In genomic region chr5:168109441-168109840, GRCh38 we compare ENCODE assay signal across 23 cellular contexts.
"Had no signal": no experiment of that assay in that cellular context is flagged by ENCODE, and none has a peak within 500 bp of the region (broad histone marks: within the 10 kb centered on the region; RNA-seq: fewer than 3 reads in every experiment).

No MANE protein-coding gene starts in this region.

- H3K27me3 ChIP-seq: ascending aorta, Peyer's patch had no signal

- H3K4me3 Mint-ChIP-seq: activated CD8-positive, alpha-beta T cell treated with anti-CD3 and anti-CD28 coated beads, Interleukin-2, amount 10 ng/mL, durations not matched to agents 7 days and 5 days; activated naive CD8-positive, alpha-beta T cell treated with anti-CD3 and anti-CD28 coated beads, Interleukin-2, amount 50 U/mL, for 24 hours; brain; T-helper 1 cell treated with Interleukin-12 subunit alpha and Interleukin-12 subunit beta and Interleukin-4 antibody, amounts not matched to agents 30 μg/mL and 1 μg/mL, for 36 hours; WTC11 had no signal

- H3K36me3 ChIP-seq: ascending aorta, Peyer's patch had no signal

- H3K27ac ChIP-seq: ascending aorta, Peyer's patch had no signal

- H3K4me1 ChIP-seq: ascending aorta had no signal

- H3K9me3 Mint-ChIP-seq: activated naive CD4-positive, alpha-beta T cell treated with anti-CD3 and anti-CD28 coated beads, Interleukin-2, amount 50 U/mL, for 72 hours; activated naive CD8-positive, alpha-beta T cell treated with anti-CD3 and anti-CD28 coated beads, Interleukin-2, amount 50 U/mL, for 24 hours; T-helper 1 cell treated with Interleukin-12 subunit alpha and Interleukin-12 subunit beta and Interleukin-4 antibody, amounts not matched to agents 30 μg/mL and 1 μg/mL, for 36 hours; WTC11 had no signal

- DNase-seq: activated CD4-positive, alpha-beta T cell treated with anti-CD3 and anti-CD28 coated beads for 48 hours; activated CD4-positive, alpha-beta T cell treated with anti-CD3 and anti-CD28 coated beads, Interleukin-2, amount 50 U/mL, for 4 hours; activated CD4-positive, CD25-positive, alpha-beta regulatory T cell treated with anti-CD3 and anti-CD28 coated beads, Interleukin-2, amount 50 U/mL, for 72 hours; activated CD8-positive, alpha-beta memory T cell treated with anti-CD3 and anti-CD28 coated beads, Interleukin-2, amount 50 U/mL, for 48 hours; activated CD8-positive, alpha-beta T cell treated with anti-CD3 and anti-CD28 coated beads, Interleukin-2, amount 10 ng/mL, durations not matched to agents 7 days and 5 days; activated effector memory CD4-positive, alpha-beta T cell treated with Interleukin-2 at 50 U/mL for 16 hours; activated naive CD4-positive, alpha-beta T cell treated with Interleukin-2 at 50 U/mL for 16 hours; activated naive CD8-positive, alpha-beta T cell treated with anti-CD3 and anti-CD28 coated beads, Interleukin-2, amount 50 U/mL, for 24 hours; activated T-cell treated with anti-CD3 and anti-CD28 coated beads, Interleukin-2, amount 50 U/mL, for 1 hour; amniotic stem cell; NCI-H1105; NCI-H1436; NCI-H1694 treated with DMSO at 0.1 percent for 48 hours; NCI-H2081; NCI-H446; NCI-H524; Peyer's patch; SHP77 treated with DMSO at 0.1 percent for 48 hours had no signal

- H3K36me3 Mint-ChIP-seq: activated naive CD4-positive, alpha-beta T cell treated with anti-CD3 and anti-CD28 coated beads, Interleukin-2, amount 50 U/mL, for 72 hours; brain; WTC11 had no signal

- H3K9me3 ChIP-seq: ascending aorta, Peyer's patch had no signal

- H3K27ac Mint-ChIP-seq: activated CD8-positive, alpha-beta T cell treated with anti-CD3 and anti-CD28 coated beads, Interleukin-2, amount 10 ng/mL, durations not matched to agents 7 days and 5 days; activated naive CD4-positive, alpha-beta T cell treated with anti-CD3 and anti-CD28 coated beads, Interleukin-2, amount 50 U/mL, for 72 hours; activated naive CD8-positive, alpha-beta T cell treated with anti-CD3 and anti-CD28 coated beads, Interleukin-2, amount 50 U/mL, for 24 hours; T-helper 1 cell treated with Interleukin-12 subunit alpha and Interleukin-12 subunit beta and Interleukin-4 antibody, amounts not matched to agents 30 μg/mL and 1 μg/mL, for 36 hours; WTC11 had no signal

- H3K4me1 Mint-ChIP-seq: activated naive CD8-positive, alpha-beta T cell treated with anti-CD3 and anti-CD28 coated beads, Interleukin-2, amount 50 U/mL, for 24 hours had no signal

- H3K4me3 ChIP-seq: ascending aorta, Peyer's patch had no signal
